24 cellular contexts compared by ENCODE assay signal in genomic region chr14:101350021-101350420, GRCh38.
"Had no signal": no experiment of that assay in that cellular context is flagged by ENCODE, and none has a peak within 500 bp of the region (broad histone marks: within the 10 kb centered on the region; RNA-seq: fewer than 3 reads in every experiment).

No MANE protein-coding gene starts in this region.

- H3K4me1 ChIP-seq: adrenal gland had no signal

- H3K27ac Mint-ChIP-seq: activated CD4-positive, alpha-beta T cell treated with anti-CD3 and anti-CD28 coated beads, Interleukin-2, amount 10 ng/mL, durations not matched to agents 24 days and 14 days; activated CD8-positive, alpha-beta memory T cell treated with anti-CD3 and anti-CD28 coated beads, Interleukin-2, amount 10 ng/mL, durations not matched to agents 7 days and 5 days; activated naive CD8-positive, alpha-beta T cell treated with anti-CD3 and anti-CD28 coated beads, Interleukin-2, amount 10 ng/mL, durations not matched to agents 7 days and 5 days; activated T-helper 17 cell treated with anti-CD3 and anti-CD28 coated beads, Interleukin-2, amount 50 U/mL, for 72 hours; T-helper 17 cell; WTC11 had no signal

- H3K36me3 ChIP-seq: adrenal gland had no signal

- H3K27me3 Mint-ChIP-seq: activated CD4-positive, alpha-beta T cell treated with anti-CD3 and anti-CD28 coated beads, Interleukin-2, amount 10 ng/mL, durations not matched to agents 24 days and 14 days; T-helper 17 cell had no signal

- H3K4me3 Mint-ChIP-seq: activated CD4-positive, alpha-beta T cell treated with anti-CD3 and anti-CD28 coated beads, Interleukin-2, amount 10 ng/mL, durations not matched to agents 24 days and 14 days; activated CD8-positive, alpha-beta memory T cell treated with anti-CD3 and anti-CD28 coated beads, Interleukin-2, amount 10 ng/mL, durations not matched to agents 7 days and 5 days; activated naive CD8-positive, alpha-beta T cell treated with anti-CD3 and anti-CD28 coated beads, Interleukin-2, amount 10 ng/mL, durations not matched to agents 7 days and 5 days; activated T-helper 17 cell treated with anti-CD3 and anti-CD28 coated beads, Interleukin-2, amount 50 U/mL, for 72 hours; T-helper 17 cell; WTC11 had no signal

- H3K27me3 ChIP-seq: adrenal gland had no signal

- H3K4me1 Mint-ChIP-seq: activated CD4-positive, alpha-beta T cell treated with anti-CD3 and anti-CD28 coated beads, Interleukin-2, amount 10 ng/mL, durations not matched to agents 24 days and 14 days; activated CD8-positive, alpha-beta memory T cell treated with anti-CD3 and anti-CD28 coated beads, Interleukin-2, amount 10 ng/mL, durations not matched to agents 7 days and 5 days; activated naive CD8-positive, alpha-beta T cell treated with anti-CD3 and anti-CD28 coated beads, Interleukin-2, amount 10 ng/mL, durations not matched to agents 7 days and 5 days; activated T-helper 17 cell treated with anti-CD3 and anti-CD28 coated beads, Interleukin-2, amount 50 U/mL, for 72 hours; T-helper 17 cell had no signal

- DNase-seq: activated CD4-positive, alpha-beta T cell treated with anti-CD3 and anti-CD28 coated beads, Interleukin-2, amount 10 ng/mL, durations not matched to agents 24 days and 14 days; activated CD4-positive, alpha-beta T cell treated with anti-CD3 and anti-CD28 coated beads, Interleukin-2, amount 50 U/mL, for 48 hours; activated CD4-positive, CD25-positive, alpha-beta regulatory T cell treated with anti-CD3 and anti-CD28 coated beads, Interleukin-2, amount 50 U/mL, for 72 hours; activated naive CD4-positive, alpha-beta T cell treated with anti-CD3 and anti-CD28 coated beads, Interleukin-2, amount 50 U/mL, for 16 hours; activated naive CD8-positive, alpha-beta T cell treated with anti-CD3 and anti-CD28 coated beads, Interleukin-2, amount 10 ng/mL, durations not matched to agents 7 days and 5 days; activated T-cell treated with anti-CD3 and anti-CD28 coated beads for 4 hours; activated T-cell treated with anti-CD3 and anti-CD28 coated beads, Interleukin-2, amount 50 U/mL, for 48 hours; adrenal gland; anterior cingulate cortex; NCI-H1105; NCI-H1436; NCI-H1694 treated with DMSO at 0.1 percent for 48 hours; NCI-H2029 treated with DMSO at 0.1 percent for 48 hours; NCI-H345; NCI-H510A; NCI-H526 treated with DMSO at 0.1 percent for 48 hours; NCI-H82; SIG-M5; T-helper 17 cell; T-helper 9 cell had no signal

- H3K4me3 ChIP-seq: adrenal gland had no signal

- H3K27ac ChIP-seq: adrenal gland, KMS-11 had no signal

- H3K36me3 Mint-ChIP-seq: activated CD8-positive, alpha-beta memory T cell treated with anti-CD3 and anti-CD28 coated beads, Interleukin-2, amount 10 ng/mL, durations not matched to agents 7 days and 5 days; activated naive CD8-positive, alpha-beta T cell treated with anti-CD3 and anti-CD28 coated beads, Interleukin-2, amount 10 ng/mL, durations not matched to agents 7 days and 5 days had no signal
